In genomic region chr9:98533866-98534265, GRCh38 we compare ENCODE assay signal across 35 cellular contexts.
"Had no signal": no experiment of that assay in that cellular context is flagged by ENCODE, and none has a peak within 500 bp of the region (broad histone marks: within the 10 kb centered on the region; RNA-seq: fewer than 3 reads in every experiment).

No MANE protein-coding gene starts in this region.

- H3K4me3 Mint-ChIP-seq: activated B cell treated with CpG ODN at 0.5 μM for 24 hours; activated CD4-positive, alpha-beta memory T cell treated with anti-CD3 and anti-CD28 coated beads for 36 hours; activated CD4-positive, alpha-beta T cell treated with anti-CD3 and anti-CD28 coated beads for 36 hours; activated CD8-positive, alpha-beta memory T cell treated with anti-CD3 and anti-CD28 coated beads, Interleukin-2, amount 10 ng/mL, durations not matched to agents 7 days and 5 days; activated CD8-positive, alpha-beta T cell treated with anti-CD3 and anti-CD28 coated beads for 36 hours; activated naive CD4-positive, alpha-beta T cell treated with anti-CD3 and anti-CD28 coated beads, Interleukin-2, amount 10 ng/mL, durations not matched to agents 7 days and 5 days; activated naive CD4-positive, alpha-beta T cell treated with anti-CD3 and anti-CD28 coated beads, Interleukin-2, amount 50 U/mL, for 24 hours; activated naive CD8-positive, alpha-beta T cell; activated naive CD8-positive, alpha-beta T cell treated with anti-CD3 and anti-CD28 coated beads, Interleukin-2, amount 10 ng/mL, durations not matched to agents 7 days and 5 days; activated naive CD8-positive, alpha-beta T cell treated with anti-CD3 and anti-CD28 coated beads, Interleukin-2, amount 50 U/mL, for 24 hours; activated T-cell treated with anti-CD3 and anti-CD28 coated beads, Interleukin-2, amount 50 U/mL, for 24 hours; T-helper 1 cell treated with Interleukin-12 subunit alpha and Interleukin-12 subunit beta and Interleukin-4 antibody, amounts not matched to agents 30 μg/mL and 1 μg/mL, for 36 hours; T-helper 2 cell treated with Interferon-gamma antibody and Interleukin-4, amounts not matched to agents 5 μg/mL and 100 μg/mL, for 36 hours had no signal

- ATAC-seq: activated CD4-positive, alpha-beta T cell treated with anti-CD3 and anti-CD28 coated beads for 36 hours; activated CD8-positive, alpha-beta memory T cell treated with anti-CD3 and anti-CD28 coated beads, Interleukin-2, amount 10 ng/mL, durations not matched to agents 7 days and 5 days; activated CD8-positive, alpha-beta T cell treated with anti-CD3 and anti-CD28 coated beads for 36 hours; activated naive CD8-positive, alpha-beta T cell treated with anti-CD3 and anti-CD28 coated beads, Interleukin-2, amount 50 U/mL, for 24 hours; body of pancreas had no signal

- H3K27ac ChIP-seq: body of pancreas, brain microvascular endothelial cell, breast epithelium, VCaP had no signal

- H3K4me3 ChIP-seq: body of pancreas, breast epithelium had no signal

- DNase-seq: activated B cell treated with CpG ODN at 0.5 μM for 24 hours; activated CD4-positive, alpha-beta memory T cell treated with anti-CD3 and anti-CD28 coated beads for 36 hours; activated CD4-positive, alpha-beta T cell treated with anti-CD3 and anti-CD28 coated beads for 36 hours; activated CD4-positive, alpha-beta T cell treated with anti-CD3 and anti-CD28 coated beads for 48 hours; activated CD4-positive, alpha-beta T cell treated with anti-CD3 and anti-CD28 coated beads, Interleukin-2, amount 50 U/mL, for 1 hour; activated CD4-positive, alpha-beta T cell treated with anti-CD3 and anti-CD28 coated beads, Interleukin-2, amount 50 U/mL, for 4 hours; activated CD4-positive, CD25-positive, alpha-beta regulatory T cell treated with anti-CD3 and anti-CD28 coated beads, Interleukin-2, amount 50 U/mL, for 72 hours; activated CD8-positive, alpha-beta memory T cell treated with anti-CD3 and anti-CD28 coated beads for 24 hours; activated CD8-positive, alpha-beta memory T cell treated with anti-CD3 and anti-CD28 coated beads, Interleukin-2, amount 10 ng/mL, durations not matched to agents 7 days and 5 days; activated CD8-positive, alpha-beta memory T cell treated with anti-CD3 and anti-CD28 coated beads, Interleukin-2, amount 50 U/mL, for 48 hours; activated CD8-positive, alpha-beta T cell treated with anti-CD3 and anti-CD28 coated beads for 36 hours; activated effector memory CD4-positive, alpha-beta T cell treated with Interleukin-2 at 50 U/mL for 16 hours; activated gamma-delta T cell; activated naive CD4-positive, alpha-beta T cell treated with anti-CD3 and anti-CD28 coated beads, Interleukin-2, amount 10 ng/mL, durations not matched to agents 7 days and 5 days; activated naive CD4-positive, alpha-beta T cell treated with Interleukin-2 at 50 U/mL for 16 hours; activated naive CD8-positive, alpha-beta T cell treated with anti-CD3 and anti-CD28 coated beads, Interleukin-2, amount 10 ng/mL, durations not matched to agents 7 days and 5 days; activated naive CD8-positive, alpha-beta T cell treated with anti-CD3 and anti-CD28 coated beads, Interleukin-2, amount 50 U/mL, for 24 hours; activated T-cell treated with anti-CD3 and anti-CD28 coated beads, Interleukin-2, amount 50 U/mL, for 24 hours; activated T-cell treated with anti-CD3 and anti-CD28 coated beads, Interleukin-2, amount 50 U/mL, for 48 hours; amygdala; anterior cingulate cortex; body of pancreas; brain microvascular endothelial cell; central memory CD4-positive, alpha-beta T cell; SW 1271; T-helper 1 cell; T-helper 2 cell; T-helper 9 cell had no signal

- H3K36me3 ChIP-seq: brain microvascular endothelial cell, breast epithelium had no signal

- H3K36me3 Mint-ChIP-seq: activated CD4-positive, alpha-beta memory T cell treated with anti-CD3 and anti-CD28 coated beads for 36 hours; activated CD8-positive, alpha-beta memory T cell treated with anti-CD3 and anti-CD28 coated beads, Interleukin-2, amount 10 ng/mL, durations not matched to agents 7 days and 5 days; activated naive CD4-positive, alpha-beta T cell treated with anti-CD3 and anti-CD28 coated beads, Interleukin-2, amount 10 ng/mL, durations not matched to agents 7 days and 5 days; activated naive CD4-positive, alpha-beta T cell treated with anti-CD3 and anti-CD28 coated beads, Interleukin-2, amount 50 U/mL, for 24 hours; activated naive CD8-positive, alpha-beta T cell; activated naive CD8-positive, alpha-beta T cell treated with anti-CD3 and anti-CD28 coated beads, Interleukin-2, amount 10 ng/mL, durations not matched to agents 7 days and 5 days had no signal

- H3K27me3 ChIP-seq: body of pancreas, brain microvascular endothelial cell had no signal

- H3K9me3 Mint-ChIP-seq: activated B cell treated with CpG ODN at 0.5 μM for 24 hours; activated CD4-positive, alpha-beta memory T cell treated with anti-CD3 and anti-CD28 coated beads for 36 hours; activated CD8-positive, alpha-beta T cell treated with anti-CD3 and anti-CD28 coated beads for 36 hours; activated naive CD4-positive, alpha-beta T cell treated with anti-CD3 and anti-CD28 coated beads, Interleukin-2, amount 10 ng/mL, durations not matched to agents 7 days and 5 days; activated naive CD4-positive, alpha-beta T cell treated with anti-CD3 and anti-CD28 coated beads, Interleukin-2, amount 50 U/mL, for 24 hours; activated naive CD8-positive, alpha-beta T cell treated with anti-CD3 and anti-CD28 coated beads, Interleukin-2, amount 10 ng/mL, durations not matched to agents 7 days and 5 days; activated naive CD8-positive, alpha-beta T cell treated with anti-CD3 and anti-CD28 coated beads, Interleukin-2, amount 50 U/mL, for 24 hours; activated T-cell treated with anti-CD3 and anti-CD28 coated beads, Interleukin-2, amount 50 U/mL, for 24 hours; activated T-helper 2 cell treated with anti-CD3 and anti-CD28 coated beads, Interferon-gamma antibody, Interleukin-2, Interleukin-4, amounts not matched to agents 10 μg/mL and 5 μg/mL and 100 μg/mL, durations not matched to agents 14 hours and 24 hours and 36 hours; T-helper 1 cell treated with Interleukin-12 subunit alpha and Interleukin-12 subunit beta and Interleukin-4 antibody, amounts not matched to agents 30 μg/mL and 1 μg/mL, for 36 hours; T-helper 2 cell treated with Interferon-gamma antibody and Interleukin-4, amounts not matched to agents 5 μg/mL and 100 μg/mL, for 36 hours had no signal

- H3K9me3 ChIP-seq: body of pancreas had no signal

- H3K4me1 Mint-ChIP-seq: activated B cell treated with CpG ODN at 0.5 μM for 24 hours; activated CD4-positive, alpha-beta T cell treated with anti-CD3 and anti-CD28 coated beads for 36 hours; activated CD8-positive, alpha-beta memory T cell treated with anti-CD3 and anti-CD28 coated beads, Interleukin-2, amount 10 ng/mL, durations not matched to agents 7 days and 5 days; activated naive CD4-positive, alpha-beta T cell treated with anti-CD3 and anti-CD28 coated beads, Interleukin-2, amount 10 ng/mL, durations not matched to agents 7 days and 5 days; activated naive CD4-positive, alpha-beta T cell treated with anti-CD3 and anti-CD28 coated beads, Interleukin-2, amount 50 U/mL, for 24 hours; activated naive CD8-positive, alpha-beta T cell treated with anti-CD3 and anti-CD28 coated beads, Interleukin-2, amount 10 ng/mL, durations not matched to agents 7 days and 5 days; activated naive CD8-positive, alpha-beta T cell treated with anti-CD3 and anti-CD28 coated beads, Interleukin-2, amount 50 U/mL, for 24 hours had no signal

- H3K4me1 ChIP-seq: body of pancreas, breast epithelium had no signal

- H3K27ac Mint-ChIP-seq: activated B cell treated with CpG ODN at 0.5 μM for 24 hours; activated CD4-positive, alpha-beta memory T cell treated with anti-CD3 and anti-CD28 coated beads for 36 hours; activated CD4-positive, alpha-beta T cell treated with anti-CD3 and anti-CD28 coated beads for 36 hours; activated CD8-positive, alpha-beta memory T cell treated with anti-CD3 and anti-CD28 coated beads, Interleukin-2, amount 10 ng/mL, durations not matched to agents 7 days and 5 days; activated CD8-positive, alpha-beta T cell treated with anti-CD3 and anti-CD28 coated beads for 36 hours; activated naive CD4-positive, alpha-beta T cell treated with anti-CD3 and anti-CD28 coated beads, Interleukin-2, amount 10 ng/mL, durations not matched to agents 7 days and 5 days; activated naive CD4-positive, alpha-beta T cell treated with anti-CD3 and anti-CD28 coated beads, Interleukin-2, amount 50 U/mL, for 24 hours; activated naive CD8-positive, alpha-beta T cell; activated naive CD8-positive, alpha-beta T cell treated with anti-CD3 and anti-CD28 coated beads, Interleukin-2, amount 10 ng/mL, durations not matched to agents 7 days and 5 days; activated naive CD8-positive, alpha-beta T cell treated with anti-CD3 and anti-CD28 coated beads, Interleukin-2, amount 50 U/mL, for 24 hours; activated T-cell treated with anti-CD3 and anti-CD28 coated beads, Interleukin-2, amount 50 U/mL, for 24 hours; activated T-helper 2 cell treated with anti-CD3 and anti-CD28 coated beads, Interferon-gamma antibody, Interleukin-2, Interleukin-4, amounts not matched to agents 10 μg/mL and 5 μg/mL and 100 μg/mL, durations not matched to agents 14 hours and 24 hours and 36 hours; T-helper 1 cell treated with Interleukin-12 subunit alpha and Interleukin-12 subunit beta and Interleukin-4 antibody, amounts not matched to agents 30 μg/mL and 1 μg/mL, for 36 hours; T-helper 2 cell treated with Interferon-gamma antibody and Interleukin-4, amounts not matched to agents 5 μg/mL and 100 μg/mL, for 36 hours had no signal
